In genomic region chr10:117004627-117005453, GRCh38 we compare ENCODE assay signal across 8 cellular contexts. TPM values are rescaled to one million over a fixed set of nuclear protein-coding genes. Genes with fewer than 3 reads are reported as not detected.
DNase-seq lines count a peak whose midpoint lies in the region; ATAC-seq and TF ChIP-seq lines count a peak whose summit lies in the region.

SHTN1 (minus strand) TSS chr10:117005187; CDS start chr10:117005079, 108 bp downstream.

- no peaks in the 10 kb centered on the region for H3K9me3 ChIP-seq in T-helper 17 cell (ENCODE audit: control insufficient read depth, low read length, poor library complexity, severe bottlenecking)

- no peaks in the 10 kb centered on the region for H3K36me3 ChIP-seq in GM06990 (ENCODE audit: control insufficient read depth, insufficient read depth, low read length)

- no peak within 1 kb of the TSS for H3K27ac Mint-ChIP-seq in T-helper 17 cell

- H3K27me3 ChIP-seq in GM06990 (replicated peaks; ENCODE audit: control insufficient read depth, insufficient read depth, low read length) (no peaks in the 10 kb centered on the region), layer of hippocampus (ENCODE audit: control insufficient read depth, insufficient read depth, low read length) (no peaks in the 10 kb centered on the region)

- H3K4me3 ChIP-seq in GM06990 (replicated peaks; ENCODE audit: low read depth, low read length): peak within 1 kb of the TSS; percentile 46
- peak within 1 kb of the TSS; percentile 73 for H3K4me3 ChIP-seq in HFF-Myc (replicated peaks; ENCODE audit: low read depth, low read length)

- peak; percentile 72 for ATAC-seq in T-helper 17 cell

- H3K27ac ChIP-seq in cingulate gyrus (ENCODE audit: low read depth, low read length) (peak within 1 kb of the TSS; percentile 94), layer of hippocampus (ENCODE audit: low read depth, low read length) (peak within 1 kb of the TSS; percentile 96)

- H3K27me3 Mint-ChIP-seq in T-helper 17 cell: peaks cover 37% of the 10 kb centered on the region

- TF ChIP-seq CTCF in GM06990 (IDR thresholded peaks at IDR 0.05; ENCODE audit: insufficient read depth, low read length, poor library complexity, severe bottlenecking) (no peak), HFF-Myc (IDR thresholded peaks at IDR 0.05; ENCODE audit: low read depth, low read length, missing control alignments) (no peak)

- peak within 1 kb of the TSS; percentile 79 for H3K4me3 Mint-ChIP-seq in T-helper 17 cell

- H3K4me1 Mint-ChIP-seq in T-helper 17 cell: peaks cover 2% of the 10 kb centered on the region

- DNase-seq in GM06990 (ENCODE audit: extremely low read depth, insufficient read length) (peak; percentile 24), HFF-Myc (ENCODE audit: extremely low read depth, low read depth) (peak; percentile 15), NCI-H1436 treated with DMSO at 0.1 percent for 48 hours (lab: John Stamatoyannopoulos, UW) (peak; percentile 28), T-helper 17 cell (peak; percentile 10 to 18 (median 12)), Kasumi-1 (lab: John Stamatoyannopoulos, UW) (no peak)
- DNase-seq in stimulated activated CD4-positive, alpha-beta T cell treated with anti-CD3 and anti-CD28 coated beads, Interleukin-12 subunit alpha, Interleukin-12 subunit beta, amount 100 ng/mL, for 48 hours (ENCODE audit: low read depth in 2 of 3, low spot score in 1 of 3): peak in 2 of 3 donors; percentile 12 to 14

- no peaks in the 10 kb centered on the region for H3K36me3 Mint-ChIP-seq in T-helper 17 cell (ENCODE audit: low read depth)

RNA-seq across cellular contexts. Expression of gene SHTN1, which starts in this region (rescaled TPM):
- 1 to 10 TPM; 2.4 to 2.7 TPM for total RNA-seq in T-helper 17 cell

Comparison
In these comparisons a context has a peak if more than half of its experiments do, and no peak if none do; other contexts are left out.
1. DNase-seq: peak in GM06990 (single experiment), HFF-Myc (single experiment), NCI-H1436 treated with DMSO at 0.1 percent for 48 hours (single experiment), T-helper 17 cell (3 of 3) and stimulated activated CD4-positive, alpha-beta T cell treated with anti-CD3 and anti-CD28 coated beads, Interleukin-12 subunit alpha, Interleukin-12 subunit beta, amount 100 ng/mL, for 48 hours (2 of 3); none in Kasumi-1 (0 of 2).